ENCODE assay signal across 11 cellular contexts in the genomic region with DNA sequence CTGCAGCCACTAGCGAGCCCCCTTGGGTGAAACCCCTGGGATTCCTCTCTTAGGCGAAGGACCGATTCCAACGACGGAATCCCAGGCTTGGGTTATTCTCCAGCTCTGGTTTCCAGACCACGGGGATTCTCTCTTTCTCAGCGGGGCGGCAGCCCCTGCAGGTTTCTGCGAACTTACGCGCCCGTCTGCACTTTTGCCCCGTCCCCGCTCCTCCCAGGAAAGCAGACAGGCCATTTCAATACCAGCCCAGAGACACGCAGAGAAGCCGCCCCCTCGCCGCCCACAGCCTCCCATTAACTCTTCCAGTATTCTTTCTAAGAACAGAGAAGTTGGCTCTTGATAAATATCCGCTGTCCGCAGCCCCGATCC. TPM values are rescaled to one million over a fixed set of nuclear protein-coding genes. Genes with fewer than 3 reads are reported as not detected.
DNase-seq lines count a peak whose midpoint lies in the region; ATAC-seq, FAIRE-seq and TF ChIP-seq lines count a peak whose summit lies in the region.
"Had no signal": no experiment of that assay in that cellular context is flagged by ENCODE, and none has a peak within 500 bp of the region (broad histone marks: within the 10 kb centered on the region; RNA-seq: fewer than 3 reads in every experiment).

No MANE protein-coding gene starts in this region.

- H3K36me3 Mint-ChIP-seq in activated naive CD8-positive, alpha-beta T cell: no peaks in the 10 kb centered on the region
- H3K36me3 Mint-ChIP-seq in activated naive CD8-positive, alpha-beta T cell treated with anti-CD3 and anti-CD28 coated beads, Interleukin-2, amount 50 U/mL, for 24 hours (ENCODE audit: low read depth): no peaks in the 10 kb centered on the region
- H3K36me3 Mint-ChIP-seq in activated CD4-positive, alpha-beta memory T cell treated with anti-CD3 and anti-CD28 coated beads for 36 hours: peaks cover 1% of the 10 kb centered on the region

- H3K27ac ChIP-seq in SK-N-SH (ENCODE audit: low read depth in 2 of 2, low read length in 1 of 2) (no peak overlapping the region; a peak in 1 of 4 replicates), iPS DF 6.9 (ENCODE audit: low read length) (no peak overlapping the region), subcutaneous abdominal adipose tissue (ENCODE audit: low read depth, low read length) (no peak overlapping the region)

- peaks cover 2% of the 10 kb centered on the region for H3F3A ChIP-seq in SK-N-SH (replicated peaks; ENCODE audit: insufficient read depth)

- CTCF ChIA-PET in SK-N-SH (lab: Yijun Ruan, JAX): interaction anchor here (0.6 to 1.9 kb wide), 7 partner anchors 9 to 1761 kb away, joined by 3 to 6 read pairs (median 4); no protein-coding TSS in a partner anchor
- CTCF ChIA-PET in activated CD4-positive, alpha-beta memory T cell treated with anti-CD3 and anti-CD28 coated beads for 36 hours (lab: Charles Lee): no interaction called here

- peaks cover 34% of the 10 kb centered on the region for H3K27me3 ChIP-seq in SK-N-SH (ENCODE audit: insufficient read depth)
- peaks cover 31% of the 10 kb centered on the region for H3K27me3 ChIP-seq in iPS DF 6.9 (ENCODE audit: control insufficient read depth, insufficient read depth, low read length)
- H3K27me3 ChIP-seq in subcutaneous abdominal adipose tissue (ENCODE audit: control insufficient read depth in 5 of 5, insufficient read depth in 4 of 5, low read length in 5 of 5): peaks cover 19 to 38% (median 34%) of the 10 kb centered on the region in 5 donors

- no peak for TF ChIP-seq CTCF in SK-N-SH (IDR thresholded peaks at IDR 0.05)

- no peak overlapping the region for H2AFZ ChIP-seq in SK-N-SH (ENCODE audit: low read depth)

- H3K9me3 ChIP-seq in SK-N-SH: no peaks in the 10 kb centered on the region
- H3K9me3 ChIP-seq in iPS DF 6.9 (ENCODE audit: control insufficient read depth, insufficient read depth, low read length): no peaks in the 10 kb centered on the region
- no peaks in the 10 kb centered on the region for H3K9me3 ChIP-seq in subcutaneous abdominal adipose tissue (ENCODE audit: control insufficient read depth in 5 of 5, low read length in 5 of 5)

- TF ChIP-seq RAD21 in SK-N-SH (IDR thresholded peaks at IDR 0.05; ENCODE audit: low read length): no peak

- no peaks in the 10 kb centered on the region for H3K79me2 ChIP-seq in SK-N-SH (ENCODE audit: insufficient read depth)

- H3K36me3 ChIP-seq in SK-N-SH (replicated peaks in 1 of 2; ENCODE audit: control insufficient read depth in 1 of 2, insufficient read depth in 2 of 2, low read length in 1 of 2) (no peaks in the 10 kb centered on the region), iPS DF 6.9 (ENCODE audit: control insufficient read depth, insufficient read depth, low read length) (no peaks in the 10 kb centered on the region; the same call in 1 of the 2 replicates), subcutaneous abdominal adipose tissue (ENCODE audit: control insufficient read depth in 5 of 5, insufficient read depth in 5 of 5, low read length in 5 of 5) (no peaks in the 10 kb centered on the region)

- H3K4me1 Mint-ChIP-seq in activated naive CD8-positive, alpha-beta T cell (ENCODE audit: low read depth): peaks cover 11% of the 10 kb centered on the region
- peaks cover 2% of the 10 kb centered on the region for H3K4me1 Mint-ChIP-seq in activated naive CD8-positive, alpha-beta T cell treated with anti-CD3 and anti-CD28 coated beads, Interleukin-2, amount 50 U/mL, for 24 hours
- no peaks in the 10 kb centered on the region for H3K4me1 Mint-ChIP-seq in activated CD4-positive, alpha-beta memory T cell treated with anti-CD3 and anti-CD28 coated beads for 36 hours (ENCODE audit: low read depth)

- no peaks in the 10 kb centered on the region for H3K9me3 Mint-ChIP-seq in activated naive CD8-positive, alpha-beta T cell (ENCODE audit: low read depth)
- no peaks in the 10 kb centered on the region for H3K9me3 Mint-ChIP-seq in activated naive CD8-positive, alpha-beta T cell treated with anti-CD3 and anti-CD28 coated beads, Interleukin-2, amount 50 U/mL, for 24 hours
- H3K9me3 Mint-ChIP-seq in activated CD4-positive, alpha-beta memory T cell treated with anti-CD3 and anti-CD28 coated beads for 36 hours: no peaks in the 10 kb centered on the region

- H3K4me3 ChIP-seq in SK-N-SH (ENCODE audit: low read depth in 2 of 2, low read length in 1 of 2) (peak overlapping the region; percentile 49 to 71; a peak in 3 of 4 replicates), iPS DF 6.9 (ENCODE audit: low read length) (peak overlapping the region; percentile 35; the same call in 1 of the 2 replicates), subcutaneous abdominal adipose tissue (ENCODE audit: low read depth in 1 of 5, low read length in 5 of 5) (peak overlapping the region in 4 of 5 donors; percentile 36 to 50 (median 40))

- H3K27me3 Mint-ChIP-seq in activated naive CD8-positive, alpha-beta T cell: peaks cover 23% of the 10 kb centered on the region
- H3K27me3 Mint-ChIP-seq in activated naive CD8-positive, alpha-beta T cell treated with anti-CD3 and anti-CD28 coated beads, Interleukin-2, amount 50 U/mL, for 24 hours: peaks cover 40% of the 10 kb centered on the region
- peaks cover 26% of the 10 kb centered on the region for H3K27me3 Mint-ChIP-seq in activated CD4-positive, alpha-beta memory T cell treated with anti-CD3 and anti-CD28 coated beads for 36 hours

- WGBS in SK-N-SH (ENCODE audit: low lambda C conversion rate): 7% methylated on average over 15 of the region's 21 CpGs
- WGBS in iPS DF 6.9 (ENCODE audit: insufficient coverage, insufficient read length): no CpG with 5 or more reads among the region's 21 CpGs

- intact Hi-C loops in activated CD4-positive, alpha-beta memory T cell treated with anti-CD3 and anti-CD28 coated beads for 36 hours (cut with micrococcal nuclease): loop anchor here (10.0 kb wide), 1 partner anchor 1608 kb away; no protein-coding TSS in a partner anchor

- H3K9me2 ChIP-seq in SK-N-SH: no peaks in the 10 kb centered on the region

- H3K4me3 Mint-ChIP-seq in activated naive CD8-positive, alpha-beta T cell: peak overlapping the region; percentile 21
- no peak overlapping the region for H3K4me3 Mint-ChIP-seq in activated naive CD8-positive, alpha-beta T cell treated with anti-CD3 and anti-CD28 coated beads, Interleukin-2, amount 50 U/mL, for 24 hours
- H3K4me3 Mint-ChIP-seq in activated CD4-positive, alpha-beta memory T cell treated with anti-CD3 and anti-CD28 coated beads for 36 hours: no peak overlapping the region

- peak overlapping the region; percentile 91 for H3K4me2 ChIP-seq in SK-N-SH

- DNase-seq in activated naive CD8-positive, alpha-beta T cell treated with anti-CD3 and anti-CD28 coated beads, Interleukin-2, amount 50 U/mL, for 24 hours: no peak
- DNase-seq in SK-N-SH: peak; percentile 63
- no peak for DNase-seq in iPS DF 6.9 (ENCODE audit: low read depth, low spot score)
- DNase-seq in AML-193 (lab: John Stamatoyannopoulos, UW): no peak
- no peak for DNase-seq in GM12892 (ENCODE audit: insufficient read length)
- no peak for DNase-seq in activated CD4-positive, alpha-beta memory T cell treated with anti-CD3 and anti-CD28 coated beads for 36 hours
- DNase-seq: activated effector memory CD4-positive, alpha-beta T cell treated with Interleukin-2 at 50 U/mL for 16 hours; erythroblast; stimulated activated CD4-positive, alpha-beta T cell treated with anti-CD3 and anti-CD28 coated beads, Interleukin-4, amount 100 ng/mL, for 1 hour had no signal

- TF ChIP-seq POLR2A in GM12892 (IDR thresholded peaks at IDR 0.05; ENCODE audit: low read depth, low read length): no peak

- no peak for ATAC-seq in activated naive CD8-positive, alpha-beta T cell treated with anti-CD3 and anti-CD28 coated beads, Interleukin-2, amount 50 U/mL, for 24 hours

- H3K9ac ChIP-seq in SK-N-SH (no peak overlapping the region), subcutaneous abdominal adipose tissue (ENCODE audit: low read length in 5 of 5) (no peak overlapping the region)

- H3K27ac Mint-ChIP-seq in activated naive CD8-positive, alpha-beta T cell: no peak overlapping the region
- no peak overlapping the region for H3K27ac Mint-ChIP-seq in activated naive CD8-positive, alpha-beta T cell treated with anti-CD3 and anti-CD28 coated beads, Interleukin-2, amount 50 U/mL, for 24 hours
- H3K27ac Mint-ChIP-seq in activated CD4-positive, alpha-beta memory T cell treated with anti-CD3 and anti-CD28 coated beads for 36 hours: no peak overlapping the region

- TF ChIP-seq EP300 in SK-N-SH (IDR thresholded peaks at IDR 0.05; ENCODE audit: borderline replicate concordance in 1 of 2, low read depth in 1 of 2, low read length in 1 of 2): no peak

- H3K4me1 ChIP-seq in SK-N-SH (ENCODE audit: control insufficient read depth in 1 of 2, insufficient read depth in 2 of 2, low read depth in 1 of 2, low read length in 1 of 2) (peaks cover 0 to 5% of the 10 kb centered on the region in 2 experiments; a peak in 2 of 4 replicates), iPS DF 6.9 (ENCODE audit: control insufficient read depth, insufficient read depth, low read length) (peaks cover 2% of the 10 kb centered on the region; the same call in 1 of the 2 replicates), subcutaneous abdominal adipose tissue (ENCODE audit: control insufficient read depth in 5 of 5, insufficient read depth in 5 of 5, low read length in 5 of 5) (peaks cover 0 to 30% (median 27%) of the 10 kb centered on the region in 5 donors)

- no peak for FAIRE-seq in GM12892 (lab: Jason Lieb, UNC)

- no peaks in the 10 kb centered on the region for H4K20me1 ChIP-seq in SK-N-SH (ENCODE audit: insufficient read depth)

- POLR2A ChIA-PET in SK-N-SH (lab: Yijun Ruan, JAX): no interaction called here
- POLR2A ChIA-PET in activated CD4-positive, alpha-beta memory T cell treated with anti-CD3 and anti-CD28 coated beads for 36 hours (lab: Charles Lee): no interaction called here

TF ChIP-seq in SK-N-SH, 30 proteins besides CTCF, POLR2A, EP300 and RAD21:
- TF ChIP-seq CHD2 (IDR thresholded peaks at IDR 0.05; ENCODE audit: low read length, partially characterized antibody) (no peak), EZH2phosphoT487 (IDR thresholded peaks at IDR 0.05; ENCODE audit: borderline replicate concordance, low read depth) (0 out of 2 replicates have a peak, but pooled peaks have one; percentile 63)

RNA-seq across cellular contexts. Expression of gene CBLN2, which starts 1.2 kb away (rescaled TPM):
- polyA plus RNA-seq in SK-N-SH (2012; rRNA removed): 0.28 and 0.37 TPM in 2 replicates
- polyA plus RNA-seq in SK-N-SH (2012; cell fraction: cytosol; rRNA removed): 0.33 and 0.34 TPM in 2 replicates
- polyA plus RNA-seq in SK-N-SH (2012; cell fraction: nucleus; rRNA removed): 0.31 and 0.70 TPM in 2 replicates
- 0.83 TPM for polyA plus RNA-seq in GM12892 (2012; ENCODE audit: missing spikeins)
- not detected for total RNA-seq in activated CD4-positive, alpha-beta memory T cell treated with anti-CD3 and anti-CD28 coated beads for 36 hours
